ENCODE assay signal across 8 cellular contexts in genomic region chr14:106661561-106661960, GRCh38.
DNase-seq lines count a peak whose midpoint lies in the region; ATAC-seq, FAIRE-seq and TF ChIP-seq lines count a peak whose summit lies in the region.
"Not testable (repeated sequence)": the region's sequence is repeated elsewhere in the genome, so short reads cannot be mapped to it uniquely, and the experiment has no call there.

No MANE protein-coding gene starts in this region.

- not testable (repeated sequence) for H3K27me3 ChIP-seq in KMS-11 (ENCODE audit: insufficient read depth, low read depth); esophagus squamous epithelium; spleen (replicated peaks in 1 of 7)

- H3K27me3 Mint-ChIP-seq in T-helper 17 cell; activated T-cell treated with anti-CD3 and anti-CD28 coated beads, Interleukin-2, amount 50 U/mL, for 72 hours (ENCODE audit: low read depth): not testable (repeated sequence)

- H3K27ac ChIP-seq in 22Rv1, KMS-11, esophagus squamous epithelium, spleen: not testable (repeated sequence)

- not testable (repeated sequence) for H3K27ac Mint-ChIP-seq in T-helper 17 cell; activated T-cell treated with anti-CD3 and anti-CD28 coated beads, Interleukin-2, amount 50 U/mL, for 72 hours

- H3K4me1 ChIP-seq in KMS-11 (ENCODE audit: low read depth, poor library complexity, severe bottlenecking); esophagus squamous epithelium; spleen: not testable (repeated sequence)

- peak; percentile 75 for ATAC-seq in T-helper 17 cell
- ATAC-seq in activated T-cell treated with anti-CD3 and anti-CD28 coated beads, Interleukin-2, amount 50 U/mL, for 72 hours (replicated peaks in 1 of 2) = peak; percentile 76

- not testable (repeated sequence) for H3K36me3 ChIP-seq in KMS-11 (ENCODE audit: insufficient read depth); esophagus squamous epithelium; spleen

- peak overlapping the region; percentile 9; the same call in 1 of the 2 replicates for H3K4me2 ChIP-seq in KMS-11

- TF ChIP-seq POLR2A in GM12891 (IDR thresholded peaks at IDR 0.05; ENCODE audit: low read depth, low read length); esophagus squamous epithelium (IDR thresholded peaks at IDR 0.05); spleen (IDR thresholded peaks at IDR 0.05): not testable (repeated sequence)

- H3K4me1 Mint-ChIP-seq in T-helper 17 cell = peaks cover 25% of the 10 kb centered on the region
- peaks cover 33% of the 10 kb centered on the region for H3K4me1 Mint-ChIP-seq in activated T-cell treated with anti-CD3 and anti-CD28 coated beads, Interleukin-2, amount 50 U/mL, for 72 hours (ENCODE audit: low read depth)

- H3K4me3 ChIP-seq in KMS-11 (IDR thresholded peaks at IDR 0.05; ENCODE audit: insufficient read depth, low read depth, low read length); esophagus squamous epithelium; spleen: not testable (repeated sequence)

- FAIRE-seq in GM12891 (lab: Jason Lieb, UNC) = peak; percentile 97

- not testable (repeated sequence) for H3K36me3 Mint-ChIP-seq in T-helper 17 cell (ENCODE audit: low read depth); activated T-cell treated with anti-CD3 and anti-CD28 coated beads, Interleukin-2, amount 50 U/mL, for 72 hours (ENCODE audit: insufficient read depth in 2 of 2)

- DNase-seq in GM12891 (ENCODE audit: insufficient read length, low spot score) (peak; percentile 8), NCI-H510A treated with DMSO at 0.1 percent for 48 hours (lab: John Stamatoyannopoulos, UW) (peak; percentile 16), T-helper 17 cell (peak in 1 of 3 donors; percentile 36)
- peak; percentile 60 to 70 for DNase-seq in activated T-cell treated with anti-CD3 and anti-CD28 coated beads, Interleukin-2, amount 50 U/mL, for 72 hours
- not testable (repeated sequence) for DNase-seq in esophagus squamous epithelium (lab: John Stamatoyannopoulos, UW); spleen

- not testable (repeated sequence) for H3K9me3 Mint-ChIP-seq in activated T-cell treated with anti-CD3 and anti-CD28 coated beads, Interleukin-2, amount 50 U/mL, for 72 hours

- H3K4me3 Mint-ChIP-seq in T-helper 17 cell = peak overlapping the region; percentile 15
- not testable (repeated sequence) for H3K4me3 Mint-ChIP-seq in activated T-cell treated with anti-CD3 and anti-CD28 coated beads, Interleukin-2, amount 50 U/mL, for 72 hours

- H4K20me1 ChIP-seq in KMS-11 (ENCODE audit: insufficient read depth) = not testable (repeated sequence)

- 20 to 69% methylated on average over 1 to 4 of the region's 4 CpGs for WGBS in esophagus squamous epithelium, 2 donors
- 14 to 39% (median 35%) methylated on average over 4 of the region's 4 CpGs for WGBS in spleen, 5 donors

- intact Hi-C loops in esophagus squamous epithelium (cut with DNase I); spleen (cut with DNase I; ENCODE audit: low total_unique reads): not testable (repeated sequence)

- not testable (repeated sequence) for H3K79me2 ChIP-seq in KMS-11 (ENCODE audit: insufficient read depth, low read depth)

- H2AFZ ChIP-seq in KMS-11 (ENCODE audit: low read depth) = not testable (repeated sequence)

- peak; percentile 18; the same call in 1 of the 2 replicates for TF ChIP-seq CTCF in 22Rv1 (IDR thresholded peaks at IDR 0.05)
- TF ChIP-seq CTCF in KMS-11 (conservative IDR thresholded peaks at IDR 0.05; ENCODE audit: low read depth, low read length) = peak; percentile 47
- peak in 4 of 6 experiments; percentile 4 to 24 (median 11) for TF ChIP-seq CTCF in esophagus squamous epithelium (IDR thresholded peaks at IDR 0.05)
- TF ChIP-seq CTCF in spleen (IDR thresholded peaks at IDR 0.05 in 8 of 11, conservative IDR thresholded peaks at IDR 0.05 in 3 of 11) = peak in 6 of 11 experiments; percentile 10 to 50 (median 36)

- H3K9ac ChIP-seq in KMS-11 = not testable (repeated sequence)

- not testable (repeated sequence) for H3K9me3 ChIP-seq in T-helper 17 cell (ENCODE audit: control insufficient read depth, low read length, poor library complexity, severe bottlenecking); esophagus squamous epithelium; spleen
